Comparison of ENCODE assay signal across 8 cellular contexts in genomic region chr17:30824356-30825145, GRCh38. TPM values are rescaled to one million over a fixed set of nuclear protein-coding genes. Genes with fewer than 3 reads are reported as not detected.
A peak's percentile ranks its signal among the peaks of the same experiment; 100 is the strongest.
DNase-seq lines count a peak whose midpoint lies in the region; ATAC-seq and TF ChIP-seq lines count a peak whose summit lies in the region.

Gene CRLF3 (minus strand): TSS chr17:30824692. CDS start chr17:30824651, 41 bp downstream.

- H3K27ac ChIP-seq in PC-9 (peak within 1 kb of the TSS; percentile 45), esophagus (ENCODE audit: low read depth in 2 of 2, low read length in 1 of 2) (peak within 1 kb of the TSS; percentile 88 to 94), muscle layer of colon (ENCODE audit: low read depth, low read length) (peak within 1 kb of the TSS; percentile 76)

- H3F3A ChIP-seq in PC-9 (ENCODE audit: insufficient read depth, low read depth) = peaks cover 19% of the 10 kb centered on the region; the same call in 1 of the 2 replicates

- peak within 1 kb of the TSS; percentile 83 for H3K9ac ChIP-seq in muscle layer of colon (ENCODE audit: low read length)

- ATAC-seq in GM21619 (IDR thresholded peaks at IDR 0.05; ENCODE audit: unreplicated experiment) = peak; percentile 79

- POLR2A ChIA-PET in PC-9 (lab: Charles Lee; ENCODE audit: unreplicated experiment) = interaction anchor here (0.5 to 0.7 kb wide), 2 partner anchors 39 to 347 kb away, joined by 3 to 5 read pairs; partner anchors contain the start of gene GOSR1

- no TSS peak for BruUV-seq in PC-9 (replicated peaks; lab: Mats Ljungman, UMichigan)

- peaks cover 10% of the 10 kb centered on the region; the same call in 1 of the 2 replicates for H4K20me1 ChIP-seq in PC-9 (ENCODE audit: insufficient read depth)

- in situ Hi-C loops in KBM-7 (cut with MboI; ENCODE audit: low pct_unique_long_range_greater_than_20kb, low sequenced_read_pairs) = no loop called here

- DNase-seq in DMS53 (lab: John Stamatoyannopoulos, UW) = peak; percentile 96
- DNase-seq in KBM-7 = peak; percentile 94
- peak; percentile 69 to 91 for DNase-seq in PC-9
- DNase-seq in activated T-cell treated with anti-CD3 and anti-CD28 coated beads, Interleukin-2, amount 50 U/mL, for 1 hour = peak; percentile 92
- peak; percentile 74 for DNase-seq in stimulated activated CD8-positive, alpha-beta memory T cell treated with anti-CD3 and anti-CD28 coated beads, Interleukin-7, amount 100 ng/mL, for 1 hour (ENCODE audit: low read depth in 2 of 2)

- no peaks in the 10 kb centered on the region for H3K9me2 ChIP-seq in PC-9 (ENCODE audit: insufficient read depth)

- peak within 1 kb of the TSS; percentile 100 for H2AFZ ChIP-seq in PC-9

- H3K36me3 ChIP-seq in PC-9 (ENCODE audit: low read depth) (no peaks in the 10 kb centered on the region), esophagus (ENCODE audit: control insufficient read depth in 2 of 2, insufficient read depth in 2 of 2, low read length in 1 of 2) (no peaks in the 10 kb centered on the region), muscle layer of colon (ENCODE audit: insufficient read depth, low read length) (no peaks in the 10 kb centered on the region)

- H3K9me3 ChIP-seq in PC-9 (ENCODE audit: insufficient read depth, low read depth) = no peaks in the 10 kb centered on the region
- H3K9me3 ChIP-seq in esophagus (ENCODE audit: control insufficient read depth in 2 of 2, insufficient read depth in 1 of 2, low read depth in 1 of 2, low read length in 1 of 2) = no peaks in the 10 kb centered on the region
- no peaks in the 10 kb centered on the region for H3K9me3 ChIP-seq in muscle layer of colon (ENCODE audit: low read length)

- intact Hi-C loops in PC-9 (cut with micrococcal nuclease; ENCODE audit: unreplicated experiment) = no loop called here

- H3K4me1 ChIP-seq in PC-9 (replicated peaks; ENCODE audit: insufficient read depth) (peaks cover 33% of the 10 kb centered on the region), esophagus (ENCODE audit: control insufficient read depth in 2 of 2, insufficient read depth in 2 of 2, low read length in 1 of 2) (peaks cover 0 to 4% of the 10 kb centered on the region in 2 donors), muscle layer of colon (ENCODE audit: insufficient read depth, low read length) (peaks cover 7% of the 10 kb centered on the region)

- H3K4me3 ChIP-seq in PC-9 (peak within 1 kb of the TSS; percentile 98), esophagus (ENCODE audit: low read depth in 1 of 2, low read length in 2 of 2) (peak within 1 kb of the TSS; percentile 73 to 100), muscle layer of colon (ENCODE audit: low read depth in 1 of 2, low read length in 2 of 2) (peak within 1 kb of the TSS; percentile 57 to 92)

- WGBS in esophagus, 2 donors = 4 to 5% methylated on average over 66 to 75 of the region's 75 CpGs

- no peaks in the 10 kb centered on the region for H3K27me3 ChIP-seq in PC-9 (ENCODE audit: insufficient read depth, low read depth)
- H3K27me3 ChIP-seq in esophagus (ENCODE audit: control insufficient read depth in 1 of 2, insufficient read depth in 2 of 2, low read length in 2 of 2) = no peaks in the 10 kb centered on the region
- no peaks in the 10 kb centered on the region for H3K27me3 ChIP-seq in muscle layer of colon (ENCODE audit: control insufficient read depth in 1 of 2, insufficient read depth in 2 of 2, low read length in 2 of 2)

- TF ChIP-seq CTCF in PC-9 (conservative IDR thresholded peaks at IDR 0.05) = no peak; the same call in 1 of the 2 replicates

- peaks cover 47% of the 10 kb centered on the region for H3K79me2 ChIP-seq in PC-9 (ENCODE audit: low read depth)

- peak within 1 kb of the TSS; percentile 99 for H3K4me2 ChIP-seq in PC-9

- CTCF ChIA-PET in PC-9 (lab: Charles Lee) = interaction anchor here (0.6 to 0.8 kb wide), 5 partner anchors 444 to 1610 kb away, joined by 3 to 27 read pairs (median 5); no protein-coding TSS in a partner anchor

RNA-seq across cellular contexts. Expression of gene CRLF3, which starts in this region (rescaled TPM):
- 12.9 and 14.1 TPM in 2 replicates for total RNA-seq in PC-9 (2021)
- 10 to 100 TPM in 1 of 2 donors, 1 to 10 TPM in 1; 9.3 to 10.9 TPM for polyA plus RNA-seq in esophagus

Comparison
In these comparisons a context has a peak if more than half of its experiments do, and no peak if none do; other contexts are left out.
1. Peak in every context shown above with its lines: DNase-seq, ATAC-seq, H3K4me3 ChIP-seq and H3K27ac ChIP-seq.